ENCODE assay signal across 20 cellular contexts in the genomic region with DNA sequence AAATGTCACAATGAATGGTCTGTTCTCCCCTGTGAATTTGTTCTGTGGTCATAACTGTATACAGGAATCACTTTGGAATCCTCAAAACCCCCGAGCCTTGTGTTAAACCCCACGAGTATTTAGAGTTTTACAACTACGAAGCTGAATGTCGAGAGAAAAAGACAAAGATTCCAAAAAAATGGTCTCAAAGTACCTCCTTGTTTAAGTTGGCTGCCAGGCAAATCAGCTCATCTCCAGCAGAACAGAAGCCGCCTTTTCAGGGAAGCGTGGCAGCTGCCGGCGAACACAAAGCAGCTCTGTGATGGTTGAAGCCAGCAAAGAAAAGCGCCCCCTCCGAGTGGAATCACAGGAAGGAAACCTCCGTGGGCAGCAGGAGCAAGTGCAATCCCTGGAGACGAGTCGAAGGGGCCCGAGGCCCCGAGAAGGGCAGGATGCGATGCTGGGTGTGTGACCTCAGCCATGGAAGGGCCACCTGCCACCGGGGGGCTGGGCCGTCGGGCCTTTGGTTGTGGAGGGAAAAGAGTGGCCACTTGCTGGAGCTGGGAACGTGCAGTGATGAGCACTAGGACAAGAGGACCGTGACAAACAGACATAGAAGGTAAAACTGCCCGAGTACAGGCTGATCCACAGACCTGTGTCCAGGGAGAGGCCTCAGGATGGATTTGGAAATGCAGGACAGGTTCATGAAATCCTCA.
DNase-seq lines count a peak whose midpoint lies in the region.
"Had no signal": no experiment of that assay in that cellular context is flagged by ENCODE, and none has a peak within 500 bp of the region (broad histone marks: within the 10 kb centered on the region; RNA-seq: fewer than 3 reads in every experiment).

No MANE protein-coding gene starts in this region.

- intact Hi-C loops in posterior cingulate gyrus (cut with DNase I): loop anchor here (10.0 kb wide), 1 partner anchor 365 kb away; no protein-coding TSS in a partner anchor

- no peaks in the 10 kb centered on the region for H3K27me3 Mint-ChIP-seq in activated T-cell treated with anti-CD3 and anti-CD28 coated beads, Interleukin-2, amount 50 U/mL, for 24 hours
- H3K27me3 Mint-ChIP-seq: activated CD4-positive, alpha-beta T cell treated with anti-CD3 and anti-CD28 coated beads, Interleukin-2, amount 10 ng/mL, durations not matched to agents 24 days and 14 days; stimulated activated naive B cell treated with anti-CD40 and anti-IgM and Interleukin-4, amounts not matched to agents 10 μg/mL and 1 μg/mL and 100 μg/mL, for 72 hours; T-cell had no signal

- no peaks in the 10 kb centered on the region for H3K36me3 Mint-ChIP-seq in activated T-cell treated with anti-CD3 and anti-CD28 coated beads, Interleukin-2, amount 50 U/mL, for 24 hours (ENCODE audit: low read depth)
- H3K36me3 Mint-ChIP-seq: stimulated activated naive B cell treated with anti-CD40 and anti-IgM and Interleukin-4, amounts not matched to agents 10 μg/mL and 1 μg/mL and 100 μg/mL, for 72 hours; T-cell; type B pancreatic cell had no signal

- peaks cover 17% of the 10 kb centered on the region for H3K9me3 Mint-ChIP-seq in activated T-cell treated with anti-CD3 and anti-CD28 coated beads, Interleukin-2, amount 50 U/mL, for 24 hours
- H3K9me3 Mint-ChIP-seq: type B pancreatic cell had no signal

- H3K4me3 Mint-ChIP-seq in activated T-cell treated with anti-CD3 and anti-CD28 coated beads, Interleukin-2, amount 50 U/mL, for 24 hours: no peak overlapping the region
- H3K4me3 Mint-ChIP-seq: activated CD4-positive, alpha-beta T cell treated with anti-CD3 and anti-CD28 coated beads, Interleukin-2, amount 10 ng/mL, durations not matched to agents 24 days and 14 days; nephron progenitor cell; stimulated activated naive B cell treated with anti-CD40 and anti-IgM and Interleukin-4, amounts not matched to agents 10 μg/mL and 1 μg/mL and 100 μg/mL, for 72 hours; T-cell; type B pancreatic cell had no signal

- H3K27ac Mint-ChIP-seq in activated T-cell treated with anti-CD3 and anti-CD28 coated beads, Interleukin-2, amount 50 U/mL, for 24 hours: no peak overlapping the region
- H3K27ac Mint-ChIP-seq: activated CD4-positive, alpha-beta T cell treated with anti-CD3 and anti-CD28 coated beads, Interleukin-2, amount 10 ng/mL, durations not matched to agents 24 days and 14 days; nephron progenitor cell; stimulated activated naive B cell treated with anti-CD40 and anti-IgM and Interleukin-4, amounts not matched to agents 10 μg/mL and 1 μg/mL and 100 μg/mL, for 72 hours; T-cell; type B pancreatic cell had no signal

- in situ Hi-C loops in ACHN (cut with HindIII; ENCODE audit: low pct_ligation_motif_present, low pct_unique_long_range_greater_than_20kb, low sequenced_read_pairs): no loop called here

- DNase-seq in C1 segment of cervical spinal cord (lab: John Stamatoyannopoulos, UW): peak in 12 of 14 donors; percentile 15 to 88 (median 70)
- peak in 56 of 58 donors; percentile 10 to 92 (median 70) for DNase-seq in anterior cingulate cortex (lab: John Stamatoyannopoulos, UW)
- DNase-seq in hypothalamus (lab: John Stamatoyannopoulos, UW): peak in 48 of 51 donors; percentile 10 to 91 (median 68)
- peak; percentile 60 to 96 (median 81) for DNase-seq in posterior cingulate gyrus
- DNase-seq in activated T-cell treated with anti-CD3 and anti-CD28 coated beads, Interleukin-2, amount 50 U/mL, for 24 hours: no peak
- no peak for DNase-seq in NCI-H1105 (lab: John Stamatoyannopoulos, UW)
- no peak for DNase-seq in activated CD4-positive, alpha-beta T cell treated with anti-CD3 and anti-CD28 coated beads for 48 hours
- no peak for DNase-seq in ACHN
- DNase-seq: activated CD4-positive, alpha-beta T cell treated with anti-CD3 and anti-CD28 coated beads, Interleukin-2, amount 10 ng/mL, durations not matched to agents 24 days and 14 days; activated gamma-delta T cell treated with Interleukin-2 at 50 U/mL for 16 hours; GOT3; Karpas-422; kidney glomerular epithelial cell; NCI-H1092 treated with DMSO at 0.1 percent for 48 hours; NCI-H2107; nephron progenitor cell; SHP77; stimulated activated naive B cell treated with anti-CD40 and anti-IgM and Interleukin-4, amounts not matched to agents 10 μg/mL and 1 μg/mL and 100 μg/mL, for 72 hours; T-cell had no signal

- H3K4me1 Mint-ChIP-seq in activated T-cell treated with anti-CD3 and anti-CD28 coated beads, Interleukin-2, amount 50 U/mL, for 24 hours (ENCODE audit: low read depth): no peaks in the 10 kb centered on the region
- H3K4me1 Mint-ChIP-seq: activated CD4-positive, alpha-beta T cell treated with anti-CD3 and anti-CD28 coated beads, Interleukin-2, amount 10 ng/mL, durations not matched to agents 24 days and 14 days; nephron progenitor cell; stimulated activated naive B cell treated with anti-CD40 and anti-IgM and Interleukin-4, amounts not matched to agents 10 μg/mL and 1 μg/mL and 100 μg/mL, for 72 hours; T-cell had no signal

Comparison
In these comparisons a context has a peak if more than half of its experiments do, and no peak if none do; other contexts are left out.
1. DNase-seq: peak in C1 segment of cervical spinal cord (12 of 14), anterior cingulate cortex (56 of 58), hypothalamus (48 of 51) and posterior cingulate gyrus (10 of 10); none in activated T-cell treated with anti-CD3 and anti-CD28 coated beads, Interleukin-2, amount 50 U/mL, for 24 hours (single experiment), NCI-H1105 (single experiment), activated CD4-positive, alpha-beta T cell treated with anti-CD3 and anti-CD28 coated beads for 48 hours (single experiment) and ACHN (single experiment).